ENCODE assay signal across 1 cellular context in the genomic region with DNA sequence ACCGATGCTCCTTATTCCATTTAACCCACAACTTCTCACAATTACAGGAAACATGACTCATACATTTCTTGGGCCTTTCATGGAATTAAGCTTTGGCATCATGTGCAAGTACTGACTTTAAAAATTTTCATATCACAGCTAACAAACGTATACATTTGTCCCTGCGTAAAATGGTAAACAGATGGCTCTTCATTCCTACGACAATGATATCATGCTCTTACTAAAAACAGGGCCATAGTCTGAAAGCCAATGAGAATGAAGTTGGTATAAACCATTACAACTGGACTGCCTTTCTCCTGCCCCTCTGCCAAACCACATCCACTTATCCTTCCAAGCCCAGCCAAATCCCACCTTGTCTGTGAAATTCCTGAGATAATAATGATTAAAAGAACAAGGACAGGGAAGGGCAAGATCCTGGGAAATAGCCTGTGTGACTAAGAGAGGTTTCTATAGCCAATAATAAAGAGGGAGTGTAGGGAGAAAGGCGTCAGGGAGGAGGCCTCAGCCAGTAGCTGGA.
A peak's percentile ranks its signal among the peaks of the same experiment; 100 is the strongest.
TF ChIP-seq lines count a peak whose summit lies in the region.

No MANE protein-coding gene starts in this region.

TF ChIP-seq in K562, 482 proteins besides CTCF, POLR2A, EP300 and RAD21 (continued from another document):
- TF ChIP-seq MEF2D (tag; conservative IDR thresholded peaks at IDR 0.05; ENCODE audit: low read depth) (no peak), SMARCC2 (IDR thresholded peaks at IDR 0.05; ENCODE audit: low read depth) (no peak), DPF2 (IDR thresholded peaks at IDR 0.05) (peak; percentile 39; the same call in 1 of the 2 replicates), JUND (IDR thresholded peaks at IDR 0.05; ENCODE audit: borderline replicate concordance, low read depth, low read length) (peak; percentile 56; the same call in 1 of the 2 replicates), JUND (tag; IDR thresholded peaks at IDR 0.05; ENCODE audit: borderline replicate concordance, low read depth, low read length) (peak; percentile 46; the same call in 1 of the 3 replicates), ZBTB7A (IDR thresholded peaks at IDR 0.05; ENCODE audit: borderline replicate concordance, control insufficient read depth, low read depth, low read length) (no peak), NFXL1 (CRISPR knock-in tag; IDR thresholded peaks at IDR 0.05) (no peak), DMBX1 (CRISPR knock-in tag; IDR thresholded peaks at IDR 0.05; ENCODE audit: borderline replicate concordance) (no peak), ARID1B (IDR thresholded peaks at IDR 0.05) (peak; percentile 32; the same call in 1 of the 2 replicates), ZNF507 (tag; conservative IDR thresholded peaks at IDR 0.05) (no peak), TEAD2 (tag; IDR thresholded peaks at IDR 0.05) (no peak), POU5F1 (IDR thresholded peaks at IDR 0.05; ENCODE audit: borderline replicate concordance, low read depth, low read length, partially characterized antibody) (no peak), RCOR1 (IDR thresholded peaks at IDR 0.05; ENCODE audit: borderline replicate concordance in 1 of 2, low read depth in 2 of 2, low read length in 2 of 2) (no peak), DACH1 (IDR thresholded peaks at IDR 0.05; ENCODE audit: partially characterized antibody) (no peak), MYC (IDR thresholded peaks at IDR 0.05; ENCODE audit: low read depth, low read length) (no peak), MYC (CRISPR knock-in tag; IDR thresholded peaks at IDR 0.05; ENCODE audit: borderline replicate concordance, low read depth) (no peak), ZKSCAN8 (CRISPR knock-in tag; IDR thresholded peaks at IDR 0.05) (peak; percentile 75; the same call in 1 of the 2 replicates), NCOA6 (IDR thresholded peaks at IDR 0.05) (no peak)
- TF ChIP-seq, protein P1, sequence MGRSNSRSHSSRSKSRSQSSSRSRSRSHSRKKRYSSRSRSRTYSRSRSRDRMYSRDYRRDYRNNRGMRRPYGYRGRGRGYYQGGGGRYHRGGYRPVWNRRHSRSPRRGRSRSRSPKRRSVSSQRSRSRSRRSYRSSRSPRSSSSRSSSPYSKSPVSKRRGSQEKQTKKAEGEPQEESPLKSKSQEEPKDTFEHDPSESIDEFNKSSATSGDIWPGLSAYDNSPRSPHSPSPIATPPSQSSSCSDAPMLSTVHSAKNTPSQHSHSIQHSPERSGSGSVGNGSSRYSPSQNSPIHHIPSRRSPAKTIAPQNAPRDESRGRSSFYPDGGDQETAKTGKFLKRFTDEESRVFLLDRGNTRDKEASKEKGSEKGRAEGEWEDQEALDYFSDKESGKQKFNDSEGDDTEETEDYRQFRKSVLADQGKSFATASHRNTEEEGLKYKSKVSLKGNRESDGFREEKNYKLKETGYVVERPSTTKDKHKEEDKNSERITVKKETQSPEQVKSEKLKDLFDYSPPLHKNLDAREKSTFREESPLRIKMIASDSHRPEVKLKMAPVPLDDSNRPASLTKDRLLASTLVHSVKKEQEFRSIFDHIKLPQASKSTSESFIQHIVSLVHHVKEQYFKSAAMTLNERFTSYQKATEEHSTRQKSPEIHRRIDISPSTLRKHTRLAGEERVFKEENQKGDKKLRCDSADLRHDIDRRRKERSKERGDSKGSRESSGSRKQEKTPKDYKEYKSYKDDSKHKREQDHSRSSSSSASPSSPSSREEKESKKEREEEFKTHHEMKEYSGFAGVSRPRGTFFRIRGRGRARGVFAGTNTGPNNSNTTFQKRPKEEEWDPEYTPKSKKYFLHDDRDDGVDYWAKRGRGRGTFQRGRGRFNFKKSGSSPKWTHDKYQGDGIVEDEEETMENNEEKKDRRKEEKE (IDR thresholded peaks at IDR 0.05; ENCODE audit: borderline replicate concordance in 1 of 2, control insufficient read depth in 1 of 2, low read depth in 2 of 2, low read length in 1 of 2), result no peak
- TF ChIP-seq, protein P2, sequence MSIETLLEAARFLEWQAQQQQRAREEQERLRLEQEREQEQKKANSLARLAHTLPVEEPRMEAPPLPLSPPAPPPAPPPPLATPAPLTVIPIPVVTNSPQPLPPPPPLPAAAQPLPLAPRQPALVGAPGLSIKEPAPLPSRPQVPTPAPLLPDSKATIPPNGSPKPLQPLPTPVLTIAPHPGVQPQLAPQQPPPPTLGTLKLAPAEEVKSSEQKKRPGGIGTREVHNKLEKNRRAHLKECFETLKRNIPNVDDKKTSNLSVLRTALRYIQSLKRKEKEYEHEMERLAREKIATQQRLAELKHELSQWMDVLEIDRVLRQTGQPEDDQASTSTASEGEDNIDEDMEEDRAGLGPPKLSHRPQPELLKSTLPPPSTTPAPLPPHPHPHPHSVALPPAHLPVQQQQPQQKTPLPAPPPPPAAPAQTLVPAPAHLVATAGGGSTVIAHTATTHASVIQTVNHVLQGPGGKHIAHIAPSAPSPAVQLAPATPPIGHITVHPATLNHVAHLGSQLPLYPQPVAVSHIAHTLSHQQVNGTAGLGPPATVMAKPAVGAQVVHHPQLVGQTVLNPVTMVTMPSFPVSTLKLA (conservative IDR thresholded peaks at IDR 0.05), result no peak
- TF ChIP-seq, protein P3, sequence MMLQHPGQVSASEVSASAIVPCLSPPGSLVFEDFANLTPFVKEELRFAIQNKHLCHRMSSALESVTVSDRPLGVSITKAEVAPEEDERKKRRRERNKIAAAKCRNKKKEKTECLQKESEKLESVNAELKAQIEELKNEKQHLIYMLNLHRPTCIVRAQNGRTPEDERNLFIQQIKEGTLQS (IDR thresholded peaks at IDR 0.05), result peak; percentile 67
- TF ChIP-seq, protein P3 (CRISPR knock-in tag; conservative IDR thresholded peaks at IDR 0.05), result no peak
